Comparison of ENCODE assay signal across 8 cellular contexts in genomic region chr18:55343396-55344073, GRCh38.
DNase-seq lines count a peak whose midpoint lies in the region; ATAC-seq and TF ChIP-seq lines count a peak whose summit lies in the region.

No MANE protein-coding gene starts in this region.

- H3K4me3 ChIP-seq in AG09309 (ENCODE audit: control insufficient read depth, low read depth, low read length) (no peak overlapping the region), ascending aorta (no peak overlapping the region), right lobe of liver (no peak overlapping the region)

- in situ Hi-C loops in KBM-7 (cut with MboI; ENCODE audit: low pct_unique_long_range_greater_than_20kb, low sequenced_read_pairs) = no loop called here

- ATAC-seq in GM18867 (IDR thresholded peaks at IDR 0.05; ENCODE audit: unreplicated experiment) = peak; percentile 86
- peak in 3 of 4 donors; percentile 54 to 65 (median 55) for ATAC-seq in right lobe of liver
- ATAC-seq in stimulated activated naive CD8-positive, alpha-beta T cell treated with anti-CD3 and anti-CD28 coated beads, Interleukin-15, Interleukin-2, amounts not matched to agents 100 U/mL and 50 U/mL, for 24 hours = no peak

- peak; percentile 48 for TF ChIP-seq CTCF in AG09309 (IDR thresholded peaks at IDR 0.05; ENCODE audit: control insufficient read depth, insufficient read depth, low read depth, low read length, missing control alignments)
- peak; percentile 32 to 69 (median 67) for TF ChIP-seq CTCF in ascending aorta (IDR thresholded peaks at IDR 0.05)
- TF ChIP-seq CTCF in right lobe of liver (IDR thresholded peaks at IDR 0.05) = peak; percentile 28 to 46 (median 35)

- WGBS in right lobe of liver (ENCODE audit: insufficient coverage, low coverage, low lambda C conversion rate, missing lambda C conversion rate) = 79% methylated on average over 3 of the region's 3 CpGs

- H3K36me3 ChIP-seq in ascending aorta (no peaks in the 10 kb centered on the region), right lobe of liver (no peaks in the 10 kb centered on the region)

- DNase-seq in AG09309 (ENCODE audit: low read depth) (no peak), KBM-7 (peak; percentile 40), ascending aorta (ENCODE audit: low spot score in 2 of 2) (no peak), right lobe of liver (no peak), T-helper 9 cell (no peak), H4 (ENCODE audit: low spot score) (no peak)
- no peak for DNase-seq in stimulated activated naive CD8-positive, alpha-beta T cell treated with anti-CD3 and anti-CD28 coated beads, Interleukin-15, Interleukin-2, amounts not matched to agents 100 U/mL and 50 U/mL, for 24 hours

- H3K27me3 ChIP-seq in ascending aorta = no peaks in the 10 kb centered on the region
- H3K27me3 ChIP-seq in right lobe of liver = peaks cover 0 to 3% of the 10 kb centered on the region in 2 donors

- intact Hi-C loops in ascending aorta (cut with DNase I) (loop anchor here (2.0 to 10.0 kb wide), 5 partner anchors 59 to 1234 kb away; partner anchors contain the start of gene TCF4), right lobe of liver (cut with DNase I) (no loop called here)

- peaks cover 0 to 7% of the 10 kb centered on the region in 2 donors for H3K4me1 ChIP-seq in ascending aorta
- no peaks in the 10 kb centered on the region for H3K4me1 ChIP-seq in right lobe of liver

- H3K9me3 ChIP-seq in ascending aorta = no peaks in the 10 kb centered on the region
- no peaks in the 10 kb centered on the region for H3K9me3 ChIP-seq in right lobe of liver

- no peak for TF ChIP-seq POLR2A in right lobe of liver (IDR thresholded peaks at IDR 0.05)

- no peak overlapping the region for H3K27ac ChIP-seq in ascending aorta
- no peak overlapping the region for H3K27ac ChIP-seq in right lobe of liver
